In the genomic region with DNA sequence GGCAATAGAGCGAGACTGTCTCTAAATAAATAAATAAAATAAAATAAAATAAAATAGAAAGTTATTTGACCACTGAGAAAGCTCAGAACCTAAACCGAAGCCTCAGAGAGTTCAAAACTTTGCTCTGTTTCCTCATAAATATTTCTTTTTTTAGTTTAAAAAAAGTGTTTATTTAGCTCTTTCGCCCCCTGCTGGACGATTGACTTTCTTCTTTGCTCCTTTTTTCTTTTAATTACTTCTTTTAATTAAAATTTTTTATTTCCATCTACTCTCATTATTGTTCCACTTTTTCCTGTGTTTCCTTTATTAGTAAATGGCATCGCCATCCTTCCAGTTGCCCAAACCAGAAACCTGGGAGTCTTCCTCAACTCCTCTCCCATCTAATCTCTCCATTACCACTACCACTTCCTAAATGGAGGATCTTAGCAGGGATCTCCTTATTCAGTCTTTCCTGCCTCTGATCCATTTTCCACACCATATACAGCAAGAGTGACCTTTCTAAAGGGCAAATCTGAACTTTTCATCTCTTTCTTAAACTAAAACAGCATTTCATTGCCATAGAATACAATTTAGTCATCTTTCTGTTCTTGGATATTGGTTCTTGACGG, we compare ENCODE assay signal across 8 cellular contexts. TPM values are rescaled to one million over a fixed set of nuclear protein-coding genes. Genes with fewer than 3 reads are reported as not detected.
A peak's percentile ranks its signal among the peaks of the same experiment; 100 is the strongest.
DNase-seq lines count a peak whose midpoint lies in the region; ATAC-seq, FAIRE-seq and TF ChIP-seq lines count a peak whose summit lies in the region.
"Had no signal": no experiment of that assay in that cellular context is flagged by ENCODE, and none has a peak within 500 bp of the region (broad histone marks: within the 10 kb centered on the region; RNA-seq: fewer than 3 reads in every experiment).

No MANE protein-coding gene starts in this region.

- no peak overlapping the region for H4K5ac ChIP-seq in mesendoderm (ENCODE audit: low read length)

- no peaks in the 10 kb centered on the region for H3K9me3 ChIP-seq in mammary epithelial cell (replicated peaks; ENCODE audit: insufficient read depth, low read length)

- no peak overlapping the region for H3K4ac ChIP-seq in mesendoderm (ENCODE audit: low read depth, low read length)

- H3K56ac ChIP-seq in mesendoderm (ENCODE audit: low read length), result no peak overlapping the region

- in situ Hi-C loops in mammary epithelial cell (cut with MboI; ENCODE audit: low sequenced_read_pairs in 2 of 2), result no loop called here

- no peak overlapping the region for H2AK5ac ChIP-seq in mesendoderm (ENCODE audit: low read length)

- no peak for TF ChIP-seq CTCF in GM12865 (IDR thresholded peaks at IDR 0.05; ENCODE audit: insufficient read depth, low read depth, low read length, missing control alignments)
- peak; percentile 30 to 38 for TF ChIP-seq CTCF in mammary epithelial cell (conservative IDR thresholded peaks at IDR 0.05 in 1 of 2, IDR thresholded peaks at IDR 0.05 in 1 of 2; ENCODE audit: extremely low read depth in 1 of 2, insufficient read depth in 1 of 2, low read depth in 1 of 2, low read length in 2 of 2)

- H4K8ac ChIP-seq in mesendoderm (ENCODE audit: low read depth, low read length), result no peak overlapping the region

- peak; percentile 4 for DNase-seq in GM12865 (ENCODE audit: low read depth)
- DNase-seq in M059J (ENCODE audit: low read depth), result peak; percentile 64
- DNase-seq in mammary epithelial cell, result no peak
- peak; percentile 7 for DNase-seq in mesendoderm
- no peak for DNase-seq in frontal cortex (ENCODE audit: low spot score in 2 of 2)

- H3K79me2 ChIP-seq in mammary epithelial cell (ENCODE audit: insufficient read depth, low read length), result no peaks in the 10 kb centered on the region
- no peaks in the 10 kb centered on the region for H3K79me2 ChIP-seq in mesendoderm (ENCODE audit: control insufficient read depth, insufficient read depth, low read length)

- no peak overlapping the region for H2BK5ac ChIP-seq in mesendoderm (ENCODE audit: low read length)

- H3K36me3 ChIP-seq in mammary epithelial cell (ENCODE audit: insufficient read depth, low read length), result no peaks in the 10 kb centered on the region
- no peaks in the 10 kb centered on the region for H3K36me3 ChIP-seq in mesendoderm (ENCODE audit: control insufficient read depth, insufficient read depth, low read length)

- no peaks in the 10 kb centered on the region for H3K79me1 ChIP-seq in mesendoderm (ENCODE audit: low read length)

- H3K18ac ChIP-seq in mesendoderm (ENCODE audit: low read length), result no peak overlapping the region

- H2BK15ac ChIP-seq in mesendoderm (replicated peaks; ENCODE audit: low read depth), result no peak overlapping the region

- no peak overlapping the region for H3K23ac ChIP-seq in mesendoderm (ENCODE audit: low read length)

- FAIRE-seq in frontal cortex (lab: Jason Lieb, UNC), result no peak

- WGBS in mammary epithelial cell (ENCODE audit: low coverage, missing lambda C conversion rate), result 33% methylated on average over 6 of the region's 6 CpGs
- no CpG with 5 or more reads among the region's 6 CpGs for WGBS in mesendoderm (ENCODE audit: extremely low coverage, insufficient coverage, low lambda C conversion rate)

- no peak for ATAC-seq in HG03097 (IDR thresholded peaks at IDR 0.05; ENCODE audit: low FRiP score, unreplicated experiment)
- no peak for ATAC-seq in GM18520 (IDR thresholded peaks at IDR 0.05; ENCODE audit: unreplicated experiment)

- no peak overlapping the region for H3K9ac ChIP-seq in mammary epithelial cell (ENCODE audit: insufficient read depth, low read length)
- no peak overlapping the region for H3K9ac ChIP-seq in mesendoderm (ENCODE audit: low read length)

- H3K4me2 ChIP-seq in mammary epithelial cell (ENCODE audit: insufficient read depth, low read depth, low read length) (no peak overlapping the region), mesendoderm (ENCODE audit: low read length) (no peak overlapping the region)

- H2BK120ac ChIP-seq in mesendoderm (ENCODE audit: low read depth, low read length), result no peak overlapping the region

- CTCF ChIA-PET in mammary epithelial cell (lab: Charles Lee; ENCODE audit: low non-redundant PET), result interaction anchor here (0.8 kb wide), 1 partner anchor 58 kb away, joined by 4 read pairs; no protein-coding TSS in a partner anchor

- H3K27me3 ChIP-seq in mammary epithelial cell (ENCODE audit: insufficient read depth, low read length) (no peaks in the 10 kb centered on the region), mesendoderm (ENCODE audit: insufficient read depth, low read length, poor library complexity) (no peaks in the 10 kb centered on the region)

- H3K4me1 ChIP-seq in mammary epithelial cell (ENCODE audit: insufficient read depth, low read length) (peaks cover 22% of the 10 kb centered on the region), mesendoderm (ENCODE audit: control insufficient read depth, low read depth, low read length) (no peaks in the 10 kb centered on the region)

- no peak overlapping the region for H2AFZ ChIP-seq in mammary epithelial cell (ENCODE audit: low read depth, low read length)

- H3K27ac ChIP-seq in mammary epithelial cell (ENCODE audit: insufficient read depth, low read depth, low read length) (no peak overlapping the region), mesendoderm (ENCODE audit: low read depth, low read length) (no peak overlapping the region)

- H3K4me3 ChIP-seq in GM12865 (ENCODE audit: low read depth, low read length) (no peak overlapping the region), mammary epithelial cell (replicated peaks in 1 of 3; ENCODE audit: insufficient read depth in 1 of 3, low read depth in 2 of 3, low read length in 3 of 3) (no peak overlapping the region), mesendoderm (ENCODE audit: low read length) (no peak overlapping the region)

- BruUV-seq in mammary epithelial cell (replicated peaks; lab: Mats Ljungman, UMichigan), result no TSS peak

- H4K20me1 ChIP-seq in mammary epithelial cell (ENCODE audit: insufficient read depth, low read length), result no peaks in the 10 kb centered on the region

- intact Hi-C loops in mammary epithelial cell (cut with micrococcal nuclease), result no loop called here

- dilution Hi-C loops in mammary epithelial cell (cut with HindIII; ENCODE audit: low sequenced_read_pairs), result no loop called here

RNA-seq across cellular contexts. Expression of a gene that starts 0.7 kb away (rescaled TPM):
- 143 and 152 TPM in 2 replicates for total RNA-seq in M059J (2014; rRNA removed; shearing (Covaris generic))
- total RNA-seq in mammary epithelial cell, result 1 to 10 TPM in 1 of 2 donors, under 1 TPM in 1; 0.17 to 5.7 TPM
- 2.9 TPM for polyA plus RNA-seq in mammary epithelial cell
- not detected for polyA minus RNA-seq in mammary epithelial cell
- not detected for polyA plus RNA-seq in mesendoderm (2013, experiment 1 of 2)
- not detected for polyA plus RNA-seq in mesendoderm (2013, experiment 2 of 2)
- 4.9 TPM for total RNA-seq in frontal cortex
- total RNA-seq: activated CD8-positive, alpha-beta memory T cell treated with anti-CD3 and anti-CD28 coated beads for 36 hours had no signal

Comparison
In these comparisons a context has a peak if more than half of its experiments do, and no peak if none do; other contexts are left out.
1. DNase-seq: peak in GM12865 (single experiment), M059J (single experiment) and mesendoderm (single experiment); none in mammary epithelial cell (single experiment) and frontal cortex (0 of 2).
2. RNA of a gene that starts 0.7 kb away (total RNA-seq): 143 to 152 TPM in M059J; 0.17 to 5.7 TPM in mammary epithelial cell and 4.9 TPM in frontal cortex (single experiment); every median in the first group is over 10 times any median in the second.